ENCODE assay signal across 9 cellular contexts in the genomic region with DNA sequence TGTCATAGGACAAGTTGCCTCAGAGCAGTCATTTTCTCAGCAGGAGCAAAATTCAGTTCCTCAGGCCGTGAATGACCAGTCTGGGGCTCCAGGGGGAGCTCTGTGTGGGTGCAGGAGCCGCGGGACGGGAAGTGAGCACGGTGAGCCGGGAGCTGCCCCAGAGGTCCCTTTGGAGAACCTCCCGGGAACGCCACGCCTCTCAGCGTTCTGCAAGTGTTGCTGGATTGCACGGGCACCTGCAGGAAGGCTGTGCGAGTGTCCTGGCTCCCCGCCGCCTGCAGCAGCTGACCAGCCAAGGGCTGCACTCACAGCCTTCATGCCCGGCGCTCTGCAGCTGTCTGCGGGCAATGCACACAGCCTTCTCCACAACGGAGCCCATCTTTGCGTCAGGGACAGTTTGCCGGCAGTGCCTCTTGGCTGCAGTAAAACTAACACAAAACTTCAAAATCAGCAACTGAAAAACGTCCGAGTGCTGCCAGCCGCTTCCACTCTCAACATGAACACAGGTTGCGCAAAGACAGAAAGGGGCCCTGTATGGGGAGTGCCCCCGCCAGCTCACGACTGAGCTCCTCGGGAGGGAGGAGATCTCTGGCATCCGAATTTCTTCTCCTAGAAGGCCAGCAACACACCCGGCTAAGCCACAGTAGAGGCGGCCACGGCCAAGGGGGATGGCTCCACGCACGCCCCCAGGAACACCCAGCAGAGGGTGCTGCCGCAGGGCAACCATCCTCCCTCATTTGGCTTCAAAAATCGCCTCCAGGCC. TPM values are rescaled to one million over a fixed set of nuclear protein-coding genes. Genes with fewer than 3 reads are reported as not detected.
DNase-seq lines count a peak whose midpoint lies in the region; ATAC-seq and TF ChIP-seq lines count a peak whose summit lies in the region.
"Had no signal": no experiment of that assay in that cellular context is flagged by ENCODE, and none has a peak within 500 bp of the region (broad histone marks: within the 10 kb centered on the region; RNA-seq: fewer than 3 reads in every experiment).

No MANE protein-coding gene starts in this region.

- no peaks in the 10 kb centered on the region for H3K27me3 Mint-ChIP-seq in activated T-cell treated with anti-CD3 and anti-CD28 coated beads, Interleukin-2, amount 50 U/mL, for 24 hours
- H3K27me3 Mint-ChIP-seq: naive B cell had no signal

- peak; percentile 60 to 83 for DNase-seq in HAP-1 (ENCODE audit: low spot score in 2 of 2)
- peak; percentile 77 for DNase-seq in NOMO-1 treated with DMSO at 0.1 percent for 48 hours (lab: John Stamatoyannopoulos, UW; ENCODE audit: unreplicated experiment)
- DNase-seq in dedifferentiated amniotic fluid mesenchymal stem cell (ENCODE audit: extremely low spot score): peak; percentile 28
- DNase-seq in right lobe of liver: peak; percentile 86 to 96 (median 87)
- DNase-seq in upper lobe of left lung: peak; percentile 90 to 96
- DNase-seq in NAMALWA (ENCODE audit: low spot score): no peak
- DNase-seq in activated T-cell treated with anti-CD3 and anti-CD28 coated beads, Interleukin-2, amount 50 U/mL, for 24 hours: no peak
- DNase-seq: naive B cell had no signal

- no peak for TF ChIP-seq EP300 in upper lobe of left lung (IDR thresholded peaks at IDR 0.05)

- H3K36me3 ChIP-seq in HAP-1 (replicated peaks) (peaks cover 38% of the 10 kb centered on the region), right lobe of liver (peaks cover 4 to 54% (median 12%) of the 10 kb centered on the region in 4 donors), upper lobe of left lung (peaks cover 29 to 61% (median 51%) of the 10 kb centered on the region in 4 donors)

- H3K4me3 ChIP-seq in HAP-1: no peak overlapping the region
- H3K4me3 ChIP-seq in right lobe of liver: no peak overlapping the region
- peak overlapping the region in 2 of 4 donors; percentile 13 for H3K4me3 ChIP-seq in upper lobe of left lung

- TF ChIP-seq POLR2A in right lobe of liver (IDR thresholded peaks at IDR 0.05): no peak
- TF ChIP-seq POLR2A in upper lobe of left lung (IDR thresholded peaks at IDR 0.05): peak in 2 of 4 donors; percentile 22 to 31

- no peaks in the 10 kb centered on the region for H3K9me3 ChIP-seq in HAP-1
- H3K9me3 ChIP-seq in right lobe of liver: no peaks in the 10 kb centered on the region
- no peaks in the 10 kb centered on the region for H3K9me3 ChIP-seq in upper lobe of left lung

- peak overlapping the region in 1 of 3 donors; percentile 56 for H3K27ac ChIP-seq in right lobe of liver
- H3K27ac ChIP-seq in upper lobe of left lung: peak overlapping the region; percentile 28 to 77 (median 62)

- intact Hi-C loops in right lobe of liver (cut with DNase I): loop anchor here (5.0 to 10.0 kb wide), 2 partner anchors 220 to 227 kb away; no protein-coding TSS in a partner anchor

- peak; percentile 59 to 88 (median 70) for ATAC-seq in right lobe of liver
- ATAC-seq in upper lobe of left lung (ENCODE audit: low FRiP score in 2 of 2): peak; percentile 72 to 92
- no peak for ATAC-seq in HG02938 (IDR thresholded peaks at IDR 0.05; ENCODE audit: unreplicated experiment)

- H3K4me1 ChIP-seq in HAP-1: no peaks in the 10 kb centered on the region; the same call in 1 of the 2 replicates
- H3K4me1 ChIP-seq in right lobe of liver: peaks cover 0 to 22% (median 0%) of the 10 kb centered on the region in 4 donors
- H3K4me1 ChIP-seq in upper lobe of left lung: peaks cover 12 to 24% (median 19%) of the 10 kb centered on the region in 4 donors

- peaks cover 3% of the 10 kb centered on the region for H3K4me1 Mint-ChIP-seq in activated T-cell treated with anti-CD3 and anti-CD28 coated beads, Interleukin-2, amount 50 U/mL, for 24 hours (ENCODE audit: low read depth)

- peaks cover 70% of the 10 kb centered on the region for H3K36me3 Mint-ChIP-seq in activated T-cell treated with anti-CD3 and anti-CD28 coated beads, Interleukin-2, amount 50 U/mL, for 24 hours (ENCODE audit: low read depth)

- TF ChIP-seq CTCF in right lobe of liver (IDR thresholded peaks at IDR 0.05) (peak; percentile 34 to 58 (median 48)), upper lobe of left lung (IDR thresholded peaks at IDR 0.05) (peak; percentile 44 to 82 (median 64))

- no peaks in the 10 kb centered on the region for H3K27me3 ChIP-seq in HAP-1 (ENCODE audit: low read depth)
- no peaks in the 10 kb centered on the region for H3K27me3 ChIP-seq in right lobe of liver
- no peaks in the 10 kb centered on the region for H3K27me3 ChIP-seq in upper lobe of left lung

- H3K27ac Mint-ChIP-seq in activated T-cell treated with anti-CD3 and anti-CD28 coated beads, Interleukin-2, amount 50 U/mL, for 24 hours: no peak overlapping the region

- WGBS in right lobe of liver (ENCODE audit: insufficient coverage, low coverage, low lambda C conversion rate, missing lambda C conversion rate): 45% methylated on average over 4 of the region's 35 CpGs
- WGBS in upper lobe of left lung, 2 donors: 25 to 36% methylated on average over 23 to 33 of the region's 35 CpGs

- no peak overlapping the region for H3K4me3 Mint-ChIP-seq in activated T-cell treated with anti-CD3 and anti-CD28 coated beads, Interleukin-2, amount 50 U/mL, for 24 hours
- H3K4me3 Mint-ChIP-seq: naive B cell had no signal

- in situ Hi-C loops in HAP-1 (cut with MboI; ENCODE audit: low sequenced_read_pairs): loop anchor here (5.0 kb wide), 1 partner anchor 227 kb away; no protein-coding TSS in a partner anchor

- H3K9me3 Mint-ChIP-seq in activated T-cell treated with anti-CD3 and anti-CD28 coated beads, Interleukin-2, amount 50 U/mL, for 24 hours: no peaks in the 10 kb centered on the region
- H3K9me3 Mint-ChIP-seq: naive B cell had no signal

RNA-seq across cellular contexts. Expression of a gene that starts 16.0 kb away (rescaled TPM):
- total RNA-seq in right lobe of liver (10 to 100 TPM; 15.7 to 35.9 (median 23.3) TPM), upper lobe of left lung (10 to 100 TPM; 19.6 to 38.1 (median 33.6) TPM)

RNA-seq across cellular contexts. Expression of a gene that starts 16.3 kb away (rescaled TPM):
- total RNA-seq in right lobe of liver (10 to 100 TPM; 11.9 to 27.6 (median 18.1) TPM), upper lobe of left lung (100 to 1,000 TPM in 2 of 6 donors, 10 to 100 TPM in 4; 33.1 to 141 (median 49.7) TPM)

RNA-seq across cellular contexts. Expression of a gene that starts 32.4 kb away (rescaled TPM):
- total RNA-seq in right lobe of liver: 1 to 10 TPM; 1.5 to 4.3 (median 2.1) TPM
- 10 to 100 TPM in 4 of 6 donors, 1 to 10 TPM in 2; 5.3 to 55.5 (median 12.6) TPM for total RNA-seq in upper lobe of left lung

RNA-seq across cellular contexts. Expression of a gene that starts 40.0 kb away (rescaled TPM):
- total RNA-seq in right lobe of liver (100 to 1,000 TPM in 1 of 6 experiments, 10 to 100 TPM in 5; 60.9 to 104 (median 86.1) TPM), upper lobe of left lung (100 to 1,000 TPM in 4 of 6 donors, 10 to 100 TPM in 2; 90.6 to 208 (median 110) TPM)

Comparison
In these comparisons a context has a peak if more than half of its experiments do, and no peak if none do; other contexts are left out.
1. DNase-seq: peak in HAP-1 (2 of 2), NOMO-1 treated with DMSO at 0.1 percent for 48 hours (single experiment), dedifferentiated amniotic fluid mesenchymal stem cell (single experiment), right lobe of liver (3 of 3) and upper lobe of left lung (2 of 2); none in NAMALWA (single experiment) and activated T-cell treated with anti-CD3 and anti-CD28 coated beads, Interleukin-2, amount 50 U/mL, for 24 hours (single experiment).